ENCODE assay signal across 8 cellular contexts in genomic region chr12:53695148-53696138, GRCh38. TPM values are rescaled to one million over a fixed set of nuclear protein-coding genes. Genes with fewer than 3 reads are reported as not detected.
DNase-seq lines count a peak whose midpoint lies in the region; ATAC-seq lines count a peak whose summit lies in the region.

No MANE protein-coding gene starts in this region.

- no peaks in the 10 kb centered on the region for H3K9me3 ChIP-seq in mesodermal cell (ENCODE audit: control insufficient read depth, low read length)

- peak overlapping the region; percentile 70 to 76 for H3K4me3 Mint-ChIP-seq in effector memory CD8-positive, alpha-beta T cell

- ATAC-seq in effector memory CD8-positive, alpha-beta T cell (replicated peaks), result peak; percentile 78

- H3K27ac Mint-ChIP-seq in effector memory CD8-positive, alpha-beta T cell, result no peak overlapping the region

- no peaks in the 10 kb centered on the region for H3K9me3 Mint-ChIP-seq in effector memory CD8-positive, alpha-beta T cell

- peaks cover 16 to 26% of the 10 kb centered on the region in 2 donors for H3K4me1 Mint-ChIP-seq in effector memory CD8-positive, alpha-beta T cell (ENCODE audit: low read depth in 2 of 2)

- no peaks in the 10 kb centered on the region for H3K36me3 ChIP-seq in mesodermal cell (ENCODE audit: control insufficient read depth, insufficient read depth, low read length)
- no peaks in the 10 kb centered on the region for H3K36me3 ChIP-seq in urinary bladder (ENCODE audit: insufficient read depth)

- H3K4me1 ChIP-seq in mesodermal cell (ENCODE audit: control insufficient read depth, insufficient read depth, low read length, poor library complexity, severe bottlenecking) (peaks cover 7% of the 10 kb centered on the region), urinary bladder (ENCODE audit: insufficient read depth) (no peaks in the 10 kb centered on the region)

- peaks cover 3% of the 10 kb centered on the region for H3K36me3 Mint-ChIP-seq in effector memory CD8-positive, alpha-beta T cell (ENCODE audit: insufficient read depth)

- H3K27me3 Mint-ChIP-seq in effector memory CD8-positive, alpha-beta T cell, result peaks cover 77 to 98% of the 10 kb centered on the region in 2 donors

- DNase-seq in NCI-H1105 treated with DMSO at 0.1 percent for 48 hours (lab: John Stamatoyannopoulos, UW) (peak; percentile 43), NCI-H1105 (lab: John Stamatoyannopoulos, UW) (no peak), putamen (ENCODE audit: low spot score) (no peak), midbrain (lab: John Stamatoyannopoulos, UW) (no peak)
- peak; percentile 9 to 28 for DNase-seq in activated CD4-positive, alpha-beta T cell treated with anti-CD3 and anti-CD28 coated beads for 24 hours (ENCODE audit: low read depth in 2 of 2)
- no peak for DNase-seq in effector memory CD8-positive, alpha-beta T cell

- WGBS in mesodermal cell (ENCODE audit: insufficient coverage in 2 of 2), 2 experiments, result 4% methylated on average over 30 to 46 of the region's 58 CpGs
- 13% methylated on average over 58 of the region's 58 CpGs for WGBS in urinary bladder

- H3K4me3 ChIP-seq in mesodermal cell (ENCODE audit: extremely low read depth, insufficient read depth, low read length, poor library complexity, severe bottlenecking) (peak overlapping the region; percentile 18), urinary bladder (ENCODE audit: low read depth, low read length) (peak overlapping the region; percentile 16)

- no peak overlapping the region for H3K27ac ChIP-seq in mesodermal cell (ENCODE audit: low read depth, low read length, severe bottlenecking)
- no peak overlapping the region for H3K27ac ChIP-seq in urinary bladder (ENCODE audit: low read depth)

RNA-seq across cellular contexts. Expression of gene ATP5MC2, which starts 19.6 kb away (rescaled TPM):
- polyA plus RNA-seq in mesodermal cell (2013, experiment 1 of 2), result 503 TPM
- polyA plus RNA-seq in mesodermal cell (2013, experiment 2 of 2), result 412 TPM
- 109 TPM for total RNA-seq in urinary bladder
- 513 TPM for polyA plus RNA-seq in urinary bladder

RNA-seq across cellular contexts. Expression of gene CALCOCO1, which starts 31.8 kb away (rescaled TPM):
- 98.6 TPM for polyA plus RNA-seq in mesodermal cell (2013, experiment 1 of 2)
- polyA plus RNA-seq in mesodermal cell (2013, experiment 2 of 2), result 82.9 TPM
- total RNA-seq in urinary bladder, result 85.4 TPM
- polyA plus RNA-seq in urinary bladder, result 280 TPM

RNA-seq across cellular contexts. Expression of gene CISTR, which starts 56.3 kb away (rescaled TPM):
- not detected for polyA plus RNA-seq in mesodermal cell (2013, experiment 1 of 2)
- not detected for polyA plus RNA-seq in mesodermal cell (2013, experiment 2 of 2)
- total RNA-seq in urinary bladder, result not detected
- not detected for polyA plus RNA-seq in urinary bladder

Comparison
In these comparisons a context has a peak if more than half of its experiments do, and no peak if none do; other contexts are left out.
1. DNase-seq: peak in NCI-H1105 treated with DMSO at 0.1 percent for 48 hours (single experiment) and activated CD4-positive, alpha-beta T cell treated with anti-CD3 and anti-CD28 coated beads for 24 hours (2 of 2); none in NCI-H1105 (single experiment), effector memory CD8-positive, alpha-beta T cell (0 of 3), putamen (single experiment) and midbrain (single experiment).